Comparison of ENCODE assay signal across 8 cellular contexts in genomic region chr2:68387408-68388350, GRCh38. TPM values are rescaled to one million over a fixed set of nuclear protein-coding genes. Genes with fewer than 3 reads are reported as not detected.
A peak's percentile ranks its signal among the peaks of the same experiment; 100 is the strongest.
DNase-seq lines count a peak whose midpoint lies in the region; ATAC-seq, FAIRE-seq and TF ChIP-seq lines count a peak whose summit lies in the region.

No MANE protein-coding gene starts in this region.

- ATAC-seq in GM21515 (IDR thresholded peaks at IDR 0.05; ENCODE audit: unreplicated experiment) = peak; percentile 43

- H3K27ac ChIP-seq in effector memory CD4-positive, alpha-beta T cell (ENCODE audit: insufficient read depth, low read length, poor library complexity, severe bottlenecking) = peak overlapping the region; percentile 38
- H3K27ac ChIP-seq in thyroid gland (no peak overlapping the region), substantia nigra (ENCODE audit: low read depth, low read length, poor library complexity, severe bottlenecking) (no peak overlapping the region)

- DNase-seq in GM12864 (ENCODE audit: low read depth) (peak; percentile 79), HTR-8/SVneo (ENCODE audit: insufficient read length, low spot score) (no peak), thyroid gland (no peak), D341Med (ENCODE audit: low spot score) (no peak), substantia nigra (lab: John Stamatoyannopoulos, UW) (no peak), nucleus accumbens (lab: John Stamatoyannopoulos, UW) (no peak)
- DNase-seq in effector memory CD4-positive, alpha-beta T cell = no peak

- H3K4me1 ChIP-seq in effector memory CD4-positive, alpha-beta T cell (ENCODE audit: control insufficient read depth, insufficient read depth, low read length, poor library complexity, severe bottlenecking) = peaks cover 14% of the 10 kb centered on the region
- H3K4me1 ChIP-seq in thyroid gland = no peaks in the 10 kb centered on the region

- no peak for TF ChIP-seq POLR2A in thyroid gland (IDR thresholded peaks at IDR 0.05)

- H3K9me3 ChIP-seq in effector memory CD4-positive, alpha-beta T cell (ENCODE audit: control insufficient read depth, low read length) = no peaks in the 10 kb centered on the region
- no peaks in the 10 kb centered on the region for H3K9me3 ChIP-seq in thyroid gland

- 49 to 61% methylated on average over 5 of the region's 5 CpGs for WGBS in thyroid gland, 2 donors

- no peaks in the 10 kb centered on the region for H3K27me3 ChIP-seq in effector memory CD4-positive, alpha-beta T cell (replicated peaks; ENCODE audit: control insufficient read depth, insufficient read depth, low read length, poor library complexity, severe bottlenecking)
- H3K27me3 ChIP-seq in thyroid gland = no peaks in the 10 kb centered on the region

- no peaks in the 10 kb centered on the region for H3K36me3 ChIP-seq in effector memory CD4-positive, alpha-beta T cell (ENCODE audit: control insufficient read depth, insufficient read depth, low read length)
- H3K36me3 ChIP-seq in thyroid gland = no peaks in the 10 kb centered on the region

- peak overlapping the region; percentile 23 for H3K4me3 ChIP-seq in GM12864 (ENCODE audit: low read depth, low read length)
- H3K4me3 ChIP-seq in effector memory CD4-positive, alpha-beta T cell (ENCODE audit: insufficient read depth, low read depth, low read length, poor library complexity, severe bottlenecking) = no peak overlapping the region
- H3K4me3 ChIP-seq in thyroid gland (replicated peaks in 1 of 3) = no peak overlapping the region

- peak; percentile 44 for FAIRE-seq in HTR-8/SVneo (lab: Jason Lieb, UNC)

- TF ChIP-seq CTCF in GM12864 (IDR thresholded peaks at IDR 0.05; ENCODE audit: low read depth, low read length, missing control alignments) (peak; percentile 6), thyroid gland (IDR thresholded peaks at IDR 0.05) (no peak)

- intact Hi-C loops in thyroid gland (cut with DNase I) = no loop called here

RNA-seq across cellular contexts. Expression of gene PLEK, which starts 22.6 kb away (rescaled TPM):
- 10 to 100 TPM in 2 of 4 donors, 1 to 10 TPM in 2; 3.4 to 12.0 (median 7.9) TPM for total RNA-seq in thyroid gland
